In the genomic region with DNA sequence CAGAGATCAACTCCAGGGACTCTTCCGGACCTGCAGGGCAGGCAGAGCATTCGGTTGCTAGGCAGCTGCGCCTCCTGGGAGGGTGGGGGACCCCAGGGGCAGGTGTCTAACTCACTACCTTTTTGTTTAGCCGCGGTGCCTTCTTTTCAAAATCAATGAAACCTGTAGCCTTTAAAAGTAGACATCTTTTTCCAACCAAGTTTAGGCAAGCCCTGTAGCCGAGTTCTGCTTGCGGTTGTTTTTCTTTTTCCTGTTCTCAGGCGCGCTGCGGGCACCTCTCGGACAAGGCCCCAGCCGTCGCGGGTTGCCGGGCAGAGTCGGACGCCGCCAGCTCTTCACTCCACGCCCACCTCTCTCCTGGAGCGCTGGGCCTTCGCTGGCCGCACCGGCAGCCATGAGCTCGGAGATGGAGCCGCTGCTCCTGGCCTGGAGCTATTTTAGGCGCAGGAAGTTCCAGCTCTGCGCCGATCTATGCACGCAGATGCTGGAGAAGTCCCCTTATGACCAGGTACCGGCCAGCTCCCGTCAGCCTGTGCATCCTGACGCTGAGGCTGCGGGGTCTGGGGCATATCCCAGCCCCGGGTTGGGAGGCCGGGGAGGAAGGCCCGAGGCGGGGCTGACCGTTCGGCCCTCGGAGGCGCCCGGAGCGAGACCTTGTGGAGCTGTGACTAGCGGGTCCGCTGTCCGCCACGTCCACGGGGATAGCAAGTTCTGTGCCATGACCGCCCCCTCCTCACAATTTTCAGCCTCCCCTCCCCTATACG, we compare ENCODE assay signal across 8 cellular contexts. TPM values are rescaled to one million over a fixed set of nuclear protein-coding genes. Genes with fewer than 3 reads are reported as not detected.
DNase-seq lines count a peak whose midpoint lies in the region; ATAC-seq and TF ChIP-seq lines count a peak whose summit lies in the region.

TSS of gene TTC8 (plus strand) at position 338 of the 764 bp plus-strand sequence. CDS start at position 395, 57 bp downstream.

- peak; percentile 88 for DNase-seq in GM13977 (ENCODE audit: low spot score)
- peak; percentile 77 for DNase-seq in NCI-H146 treated with DMSO at 0.1 percent for 48 hours (lab: John Stamatoyannopoulos, UW; ENCODE audit: unreplicated experiment)
- peak; percentile 57 to 84 (median 74) for DNase-seq in T-helper 1 cell
- peak in 54 of 56 donors; percentile 22 to 91 (median 76) for DNase-seq in amygdala (lab: John Stamatoyannopoulos, UW)
- peak; percentile 92 for DNase-seq in left cardiac atrium
- peak; percentile 59 to 97 (median 83) for DNase-seq in posterior cingulate gyrus
- peak; percentile 88 for DNase-seq in type B pancreatic cell (ENCODE audit: extremely low spot score, unreplicated experiment)

- no peaks in the 10 kb centered on the region for H3K27me3 Mint-ChIP-seq in type B pancreatic cell

- peaks cover 21% of the 10 kb centered on the region for H3K4me1 Mint-ChIP-seq in type B pancreatic cell (ENCODE audit: unreplicated experiment)

- ATAC-seq in HG02870 (IDR thresholded peaks at IDR 0.05; ENCODE audit: unreplicated experiment): peak; percentile 97
- ATAC-seq in left cardiac atrium: peak; percentile 100

- H3K27ac Mint-ChIP-seq in type B pancreatic cell: peak within 1 kb of the TSS; percentile 95

- TF ChIP-seq CTCF in GM13977 (IDR thresholded peaks at IDR 0.05; ENCODE audit: extremely low read depth, insufficient read depth, missing control alignments): no peak
- TF ChIP-seq CTCF in type B pancreatic cell (conservative IDR thresholded peaks at IDR 0.05): no peak

- peak within 1 kb of the TSS; percentile 97 for H3K4me3 Mint-ChIP-seq in type B pancreatic cell

- H3K9me3 Mint-ChIP-seq in type B pancreatic cell: no peaks in the 10 kb centered on the region

- in situ Hi-C loops in GM13977 (cut with MboI; ENCODE audit: low pct_unique_long_range_greater_than_20kb, low sequenced_read_pairs, unreplicated experiment): no loop called here

- intact Hi-C loops in left cardiac atrium (cut with DNase I): no loop called here
- intact Hi-C loops in posterior cingulate gyrus (cut with DNase I): loop anchor here (2.0 kb wide), 1 partner anchor 32 kb away; the partner anchor contains the start of gene EML5

- H3K36me3 Mint-ChIP-seq in type B pancreatic cell: peaks cover 5% of the 10 kb centered on the region

RNA-seq across cellular contexts. Expression of gene TTC8, which starts in this region (rescaled TPM):
- total RNA-seq in left cardiac atrium: 1 to 10 TPM; 8.7 to 9.3 TPM
- total RNA-seq in type B pancreatic cell (ENCODE audit: low replicate concordance): 23.4 and 29.2 TPM in 2 replicates

Comparison
In these comparisons a context has a peak if more than half of its experiments do, and no peak if none do; other contexts are left out.
1. Peak in every context shown above with its lines: DNase-seq and ATAC-seq.